In genomic region chr20:5069141-5069806, GRCh38 we compare ENCODE assay signal across 1 cellular context.
TF ChIP-seq lines count a peak whose summit lies in the region.

No MANE protein-coding gene starts in this region.

TF ChIP-seq in GM12878, 131 proteins besides CTCF, POLR2A, EP300 and RAD21:
- TF ChIP-seq EZH2 (IDR thresholded peaks at IDR 0.05; ENCODE audit: borderline replicate concordance, control insufficient read depth, low read depth, low read length) (no peak), KAT2A (conservative IDR thresholded peaks at IDR 0.05; ENCODE audit: control insufficient read depth, low read depth, low read length) (no peak), NR2F1 (conservative IDR thresholded peaks at IDR 0.05) (no peak), RCOR1 (conservative IDR thresholded peaks at IDR 0.05; ENCODE audit: low read depth, low read length) (no peak), SMAD5 (IDR thresholded peaks at IDR 0.05; ENCODE audit: low read depth) (no peak), NRF1 (conservative IDR thresholded peaks at IDR 0.05; ENCODE audit: low read depth, low read length) (no peak), BHLHE40 (IDR thresholded peaks at IDR 0.05; ENCODE audit: borderline replicate concordance in 1 of 2, low read depth in 2 of 2, low read length in 1 of 2) (peak in 1 of 2 experiments; percentile 17; a peak in 1 of 4 replicates), DPF2 (IDR thresholded peaks at IDR 0.05) (no peak), SIN3A (IDR thresholded peaks at IDR 0.05; ENCODE audit: low read depth, low read length) (no peak), MTA3 (IDR thresholded peaks at IDR 0.05; ENCODE audit: borderline replicate concordance, low read length) (no peak), MLLT1 (IDR thresholded peaks at IDR 0.05) (peak; percentile 67), CREB1 (IDR thresholded peaks at IDR 0.05; ENCODE audit: low read depth) (no peak), SUPT20H (IDR thresholded peaks at IDR 0.05; ENCODE audit: borderline replicate concordance, control insufficient read depth, low read depth, low read length) (no peak), PAX8 (IDR thresholded peaks at IDR 0.05) (no peak), ZBTB33 (IDR thresholded peaks at IDR 0.05) (no peak), EGR1 (IDR thresholded peaks at IDR 0.05; ENCODE audit: borderline replicate concordance in 1 of 2, low read depth in 2 of 2, low read length in 2 of 2) (no peak), MXI1 (IDR thresholded peaks at IDR 0.05; ENCODE audit: low read depth, low read length) (no peak), IKZF2 (IDR thresholded peaks at IDR 0.05) (0 out of 4 replicates have a peak, but pooled peaks have one; percentile 22 to 27), TCF12 (IDR thresholded peaks at IDR 0.05; ENCODE audit: low read depth, low read length) (no peak), SRF (IDR thresholded peaks at IDR 0.05; ENCODE audit: low read depth in 2 of 2, low read length in 2 of 2) (no peak), RUNX3 (IDR thresholded peaks at IDR 0.05; ENCODE audit: low read length) (peak; percentile 31; the same call in 1 of the 2 replicates), ETV6 (conservative IDR thresholded peaks at IDR 0.05 in 1 of 2, IDR thresholded peaks at IDR 0.05 in 1 of 2; ENCODE audit: borderline replicate concordance in 1 of 2, low read depth in 1 of 2) (no peak), ZNF207 (IDR thresholded peaks at IDR 0.05; ENCODE audit: borderline replicate concordance) (no peak), SPI1 (IDR thresholded peaks at IDR 0.05; ENCODE audit: borderline replicate concordance, insufficient read depth, low read depth, low read length) (no peak), PKNOX1 (IDR thresholded peaks at IDR 0.05) (peak; percentile 86), CHD4 (IDR thresholded peaks at IDR 0.05) (no peak), CEBPB (IDR thresholded peaks at IDR 0.05; ENCODE audit: borderline replicate concordance in 1 of 2, low read depth in 2 of 2, low read length in 2 of 2) (no peak)
- TF ChIP-seq, protein P1, sequence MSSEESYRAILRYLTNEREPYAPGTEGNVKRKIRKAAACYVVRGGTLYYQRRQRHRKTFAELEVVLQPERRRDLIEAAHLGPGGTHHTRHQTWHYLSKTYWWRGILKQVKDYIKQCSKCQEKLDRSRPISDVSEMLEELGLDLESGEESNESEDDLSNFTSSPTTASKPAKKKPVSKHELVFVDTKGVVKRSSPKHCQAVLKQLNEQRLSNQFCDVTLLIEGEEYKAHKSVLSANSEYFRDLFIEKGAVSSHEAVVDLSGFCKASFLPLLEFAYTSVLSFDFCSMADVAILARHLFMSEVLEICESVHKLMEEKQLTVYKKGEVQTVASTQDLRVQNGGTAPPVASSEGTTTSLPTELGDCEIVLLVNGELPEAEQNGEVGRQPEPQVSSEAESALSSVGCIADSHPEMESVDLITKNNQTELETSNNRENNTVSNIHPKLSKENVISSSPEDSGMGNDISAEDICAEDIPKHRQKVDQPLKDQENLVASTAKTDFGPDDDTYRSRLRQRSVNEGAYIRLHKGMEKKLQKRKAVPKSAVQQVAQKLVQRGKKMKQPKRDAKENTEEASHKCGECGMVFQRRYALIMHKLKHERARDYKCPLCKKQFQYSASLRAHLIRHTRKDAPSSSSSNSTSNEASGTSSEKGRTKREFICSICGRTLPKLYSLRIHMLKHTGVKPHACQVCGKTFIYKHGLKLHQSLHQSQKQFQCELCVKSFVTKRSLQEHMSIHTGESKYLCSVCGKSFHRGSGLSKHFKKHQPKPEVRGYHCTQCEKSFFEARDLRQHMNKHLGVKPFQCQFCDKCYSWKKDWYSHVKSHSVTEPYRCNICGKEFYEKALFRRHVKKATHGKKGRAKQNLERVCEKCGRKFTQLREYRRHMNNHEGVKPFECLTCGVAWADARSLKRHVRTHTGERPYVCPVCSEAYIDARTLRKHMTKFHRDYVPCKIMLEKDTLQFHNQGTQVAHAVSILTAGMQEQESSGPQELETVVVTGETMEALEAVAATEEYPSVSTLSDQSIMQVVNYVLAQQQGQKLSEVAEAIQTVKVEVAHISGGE (CRISPR knock-in tag; IDR thresholded peaks at IDR 0.05): no peak
- TF ChIP-seq, protein P2, sequence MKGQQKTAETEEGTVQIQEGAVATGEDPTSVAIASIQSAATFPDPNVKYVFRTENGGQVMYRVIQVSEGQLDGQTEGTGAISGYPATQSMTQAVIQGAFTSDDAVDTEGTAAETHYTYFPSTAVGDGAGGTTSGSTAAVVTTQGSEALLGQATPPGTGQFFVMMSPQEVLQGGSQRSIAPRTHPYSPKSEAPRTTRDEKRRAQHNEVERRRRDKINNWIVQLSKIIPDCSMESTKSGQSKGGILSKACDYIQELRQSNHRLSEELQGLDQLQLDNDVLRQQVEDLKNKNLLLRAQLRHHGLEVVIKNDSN (IDR thresholded peaks at IDR 0.05; ENCODE audit: borderline replicate concordance, extremely low read length, insufficient read depth, low read depth, low read length): no peak
- TF ChIP-seq, protein P3, sequence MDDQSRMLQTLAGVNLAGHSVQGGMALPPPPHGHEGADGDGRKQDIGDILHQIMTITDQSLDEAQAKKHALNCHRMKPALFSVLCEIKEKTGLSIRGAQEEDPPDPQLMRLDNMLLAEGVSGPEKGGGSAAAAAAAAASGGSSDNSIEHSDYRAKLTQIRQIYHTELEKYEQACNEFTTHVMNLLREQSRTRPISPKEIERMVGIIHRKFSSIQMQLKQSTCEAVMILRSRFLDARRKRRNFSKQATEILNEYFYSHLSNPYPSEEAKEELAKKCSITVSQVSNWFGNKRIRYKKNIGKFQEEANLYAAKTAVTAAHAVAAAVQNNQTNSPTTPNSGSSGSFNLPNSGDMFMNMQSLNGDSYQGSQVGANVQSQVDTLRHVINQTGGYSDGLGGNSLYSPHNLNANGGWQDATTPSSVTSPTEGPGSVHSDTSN (IDR thresholded peaks at IDR 0.05; ENCODE audit: insufficient replicate concordance, low read depth, low read length): peak; percentile 58
- TF ChIP-seq, protein P4, sequence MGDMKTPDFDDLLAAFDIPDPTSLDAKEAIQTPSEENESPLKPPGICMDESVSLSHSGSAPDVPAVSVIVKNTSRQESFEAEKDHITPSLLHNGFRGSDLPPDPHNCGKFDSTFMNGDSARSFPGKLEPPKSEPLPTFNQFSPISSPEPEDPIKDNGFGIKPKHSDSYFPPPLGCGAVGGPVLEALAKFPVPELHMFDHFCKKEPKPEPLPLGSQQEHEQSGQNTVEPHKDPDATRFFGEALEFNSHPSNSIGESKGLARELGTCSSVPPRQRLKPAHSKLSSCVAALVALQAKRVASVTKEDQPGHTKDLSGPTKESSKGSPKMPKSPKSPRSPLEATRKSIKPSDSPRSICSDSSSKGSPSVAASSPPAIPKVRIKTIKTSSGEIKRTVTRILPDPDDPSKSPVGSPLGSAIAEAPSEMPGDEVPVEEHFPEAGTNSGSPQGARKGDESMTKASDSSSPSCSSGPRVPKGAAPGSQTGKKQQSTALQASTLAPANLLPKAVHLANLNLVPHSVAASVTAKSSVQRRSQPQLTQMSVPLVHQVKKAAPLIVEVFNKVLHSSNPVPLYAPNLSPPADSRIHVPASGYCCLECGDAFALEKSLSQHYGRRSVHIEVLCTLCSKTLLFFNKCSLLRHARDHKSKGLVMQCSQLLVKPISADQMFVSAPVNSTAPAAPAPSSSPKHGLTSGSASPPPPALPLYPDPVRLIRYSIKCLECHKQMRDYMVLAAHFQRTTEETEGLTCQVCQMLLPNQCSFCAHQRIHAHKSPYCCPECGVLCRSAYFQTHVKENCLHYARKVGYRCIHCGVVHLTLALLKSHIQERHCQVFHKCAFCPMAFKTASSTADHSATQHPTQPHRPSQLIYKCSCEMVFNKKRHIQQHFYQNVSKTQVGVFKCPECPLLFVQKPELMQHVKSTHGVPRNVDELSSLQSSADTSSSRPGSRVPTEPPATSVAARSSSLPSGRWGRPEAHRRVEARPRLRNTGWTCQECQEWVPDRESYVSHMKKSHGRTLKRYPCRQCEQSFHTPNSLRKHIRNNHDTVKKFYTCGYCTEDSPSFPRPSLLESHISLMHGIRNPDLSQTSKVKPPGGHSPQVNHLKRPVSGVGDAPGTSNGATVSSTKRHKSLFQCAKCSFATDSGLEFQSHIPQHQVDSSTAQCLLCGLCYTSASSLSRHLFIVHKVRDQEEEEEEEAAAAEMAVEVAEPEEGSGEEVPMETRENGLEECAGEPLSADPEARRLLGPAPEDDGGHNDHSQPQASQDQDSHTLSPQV (IDR thresholded peaks at IDR 0.05): no peak
